In genomic region chr3:29167180-29167579, GRCh38 we compare ENCODE assay signal across 22 cellular contexts.
"Had no signal": no experiment of that assay in that cellular context is flagged by ENCODE, and none has a peak within 500 bp of the region (broad histone marks: within the 10 kb centered on the region; RNA-seq: fewer than 3 reads in every experiment).

No MANE protein-coding gene starts in this region.

- H3K36me3 ChIP-seq: colonic mucosa, esophagus muscularis mucosa, gastroesophageal sphincter, heart left ventricle, left lung, lower lobe of right lung had no signal

- H3K27me3 ChIP-seq: colonic mucosa, esophagus muscularis mucosa, foreskin keratinocyte, gastroesophageal sphincter, heart left ventricle, hepatocyte, left lung had no signal

- H3K9me3 ChIP-seq: colonic mucosa, esophagus muscularis mucosa, gastroesophageal sphincter, heart left ventricle, left lung, lower lobe of right lung, mucosa of descending colon had no signal

- H3K27ac ChIP-seq: colonic mucosa, dorsolateral prefrontal cortex, esophagus muscularis mucosa, foreskin keratinocyte, gastroesophageal sphincter, heart left ventricle, hepatocyte, left lung, lower lobe of right lung had no signal

- H2AFZ ChIP-seq: hepatocyte had no signal

- H3K4me2 ChIP-seq: hepatocyte had no signal

- H3K4me1 ChIP-seq: colonic mucosa, gastroesophageal sphincter had no signal

- ATAC-seq: foreskin keratinocyte, gastroesophageal sphincter, heart left ventricle, left lung, left ventricle myocardium superior, lower lobe of right lung, mucosa of descending colon had no signal

- DNase-seq: colonic mucosa; cortex of kidney; dermis blood vessel endothelial cell; dorsolateral prefrontal cortex; effector CD4-positive, alpha-beta T cell; effector memory CD4-positive, alpha-beta T cell; foreskin keratinocyte; heart left ventricle; hypothalamus; immature natural killer cell; islet precursor cell; kidney; kidney glomerular epithelial cell; left lung; left ventricle myocardium superior; lower lobe of right lung; mesenchymal stem cell; mucosa of descending colon; naive B cell had no signal

- H3K4me3 ChIP-seq: colonic mucosa, dorsolateral prefrontal cortex, esophagus muscularis mucosa, gastroesophageal sphincter, heart left ventricle, hepatocyte, left lung, lower lobe of right lung, mucosa of descending colon had no signal
